11 cellular contexts compared by ENCODE assay signal in genomic region chr2:54084600-54084999, GRCh38. TPM values are rescaled to one million over a fixed set of nuclear protein-coding genes. Genes with fewer than 3 reads are reported as not detected.
A peak's percentile ranks its signal among the peaks of the same experiment; 100 is the strongest.
DNase-seq lines count a peak whose midpoint lies in the region; ATAC-seq and TF ChIP-seq lines count a peak whose summit lies in the region.
"Had no signal": no experiment of that assay in that cellular context is flagged by ENCODE, and none has a peak within 500 bp of the region (broad histone marks: within the 10 kb centered on the region; RNA-seq: fewer than 3 reads in every experiment).

No MANE protein-coding gene starts in this region.

- H3K4me1 ChIP-seq in left lung, result no peaks in the 10 kb centered on the region

- peak; percentile 35 for ATAC-seq in left lung
- no peak for ATAC-seq in GM19397 (IDR thresholded peaks at IDR 0.05; ENCODE audit: unreplicated experiment)

- DNase-seq in Ammon's horn (ENCODE audit: low spot score), result peak; percentile 62
- DNase-seq in choroid plexus epithelial cell (ENCODE audit: low read depth), result peak; percentile 52
- DNase-seq in left lung, result no peak
- no peak for DNase-seq in amniotic stem cell (lab: John Stamatoyannopoulos, UW)
- DNase-seq in G401 (ENCODE audit: low spot score), result no peak
- no peak for DNase-seq in NCI-H2107 (lab: John Stamatoyannopoulos, UW)
- DNase-seq: DMS79, NCI-H510A treated with DMSO at 0.1 percent for 48 hours, small intestine had no signal

- H3K27me3 ChIP-seq in left lung, result no peaks in the 10 kb centered on the region

- intact Hi-C loops in left lung (cut with DNase I), result no loop called here

- H3K4me3 ChIP-seq in choroid plexus epithelial cell (ENCODE audit: low read depth, low read length) (no peak overlapping the region), left lung (no peak overlapping the region)

- no peaks in the 10 kb centered on the region for H3K36me3 ChIP-seq in left lung

- H3K27ac ChIP-seq in left lung, result no peak overlapping the region

- in situ Hi-C loops in G401 (cut with HindIII; ENCODE audit: low sequenced_read_pairs), result no loop called here

- TF ChIP-seq CTCF in LNCAP (IDR thresholded peaks at IDR 0.05) (peak; percentile 35; the same call in 1 of the 2 replicates), choroid plexus epithelial cell (conservative IDR thresholded peaks at IDR 0.05; ENCODE audit: low read depth, low read length) (peak; percentile 62), left lung (IDR thresholded peaks at IDR 0.05) (no peak)

- no peaks in the 10 kb centered on the region for H3K9me3 ChIP-seq in left lung

RNA-seq across cellular contexts. Expression of gene ACYP2, which starts 30.8 kb away (rescaled TPM):
- total RNA-seq in left lung, result 10 to 100 TPM; 18.8 to 20.6 TPM
- 6.2 and 15.5 TPM in 2 replicates for total RNA-seq in G401 (2014; rRNA removed; shearing (Covaris generic))

Comparison
In these comparisons a context has a peak if more than half of its experiments do, and no peak if none do; other contexts are left out.
1. DNase-seq: peak in Ammon's horn (single experiment) and choroid plexus epithelial cell (single experiment); none in left lung (0 of 2), amniotic stem cell (single experiment), G401 (single experiment) and NCI-H2107 (single experiment).
2. CTCF ChIP-seq: peak in LNCAP (single experiment) and choroid plexus epithelial cell (single experiment); none in left lung (0 of 2).